8 cellular contexts compared by ENCODE assay signal in genomic region chr17:42275527-42276358, GRCh38. TPM values are rescaled to one million over a fixed set of nuclear protein-coding genes. Genes with fewer than 3 reads are reported as not detected.
DNase-seq lines count a peak whose midpoint lies in the region; ATAC-seq and TF ChIP-seq lines count a peak whose summit lies in the region.

No MANE protein-coding gene starts in this region.

- H3K27ac ChIP-seq in HUES6 (ENCODE audit: low read depth, low read length) (peak overlapping the region; percentile 15; the same call in 1 of the 2 replicates), thyroid gland (peak overlapping the region in 2 of 3 donors; percentile 10 to 85)

- ATAC-seq in GM19025 (IDR thresholded peaks at IDR 0.05; ENCODE audit: low read depth, unreplicated experiment) = peak; percentile 42

- peak overlapping the region; percentile 80 for H3K9ac ChIP-seq in HUES6 (ENCODE audit: low read length)
- H3K9ac ChIP-seq in endocrine pancreas (ENCODE audit: control insufficient read depth, insufficient read depth, low read length) = peak overlapping the region; percentile 94

- POLR2A ChIA-PET in AG04449 (lab: Yijun Ruan, JAX) = interaction anchor here (0.7 to 1.0 kb wide), 2 partner anchors 12 to 244 kb away, joined by 4 to 6 read pairs; partner anchors contain the start of gene STAT5A

- intact Hi-C loops in thyroid gland (cut with DNase I) = no loop called here

- DNase-seq in AG04449 (ENCODE audit: low read depth, low spot score) = no peak
- DNase-seq in activated CD4-positive, alpha-beta T cell treated with anti-CD3 and anti-CD28 coated beads for 48 hours = peak; percentile 41
- DNase-seq in myocyte (ENCODE audit: low read depth) = peak; percentile 27
- DNase-seq in thyroid gland = peak in 1 of 2 donors; percentile 5
- no peak for DNase-seq in OCI-M2 (lab: John Stamatoyannopoulos, UW; ENCODE audit: unreplicated experiment)

- WGBS in thyroid gland, 2 donors = 0 to 3% methylated on average over 14 to 26 of the region's 82 CpGs

- H3K36me3 ChIP-seq in HUES6 (ENCODE audit: control insufficient read depth, insufficient read depth, low read length) (no peaks in the 10 kb centered on the region), endocrine pancreas (ENCODE audit: control insufficient read depth, insufficient read depth, low read length) (no peaks in the 10 kb centered on the region), thyroid gland (no peaks in the 10 kb centered on the region)

- H3K27me3 ChIP-seq in HUES6 (ENCODE audit: control insufficient read depth, insufficient read depth, low read length) = no peaks in the 10 kb centered on the region
- H3K27me3 ChIP-seq in endocrine pancreas (ENCODE audit: control insufficient read depth, insufficient read depth, low read length) = no peaks in the 10 kb centered on the region
- H3K27me3 ChIP-seq in thyroid gland = no peaks in the 10 kb centered on the region

- no peak for TF ChIP-seq POLR2A in thyroid gland (IDR thresholded peaks at IDR 0.05)

- TF ChIP-seq CTCF in AG04449 (IDR thresholded peaks at IDR 0.05; ENCODE audit: insufficient read depth, low read length, missing control alignments) (no peak), thyroid gland (IDR thresholded peaks at IDR 0.05) (no peak)

- H3K4me3 ChIP-seq in AG04449 (ENCODE audit: low read depth, low read length) (peak overlapping the region; percentile 76), HUES6 (ENCODE audit: low read depth, low read length) (peak overlapping the region; percentile 81), endocrine pancreas (ENCODE audit: control insufficient read depth, insufficient read depth, low read length) (peak overlapping the region; percentile 80), thyroid gland (replicated peaks in 1 of 3) (peak overlapping the region; percentile 21 to 81 (median 50))

- CTCF ChIA-PET in AG04449 (lab: Yijun Ruan, JAX) = interaction anchor here (0.8 to 1.1 kb wide), 6 partner anchors 19 to 257 kb away, joined by 3 read pairs; no protein-coding TSS in a partner anchor

- H3K9me3 ChIP-seq in HUES6 (ENCODE audit: control insufficient read depth, insufficient read depth, low read depth, low read length) (no peaks in the 10 kb centered on the region), endocrine pancreas (ENCODE audit: control insufficient read depth, low read length) (no peaks in the 10 kb centered on the region), thyroid gland (no peaks in the 10 kb centered on the region)

- H3K4me1 ChIP-seq in HUES6 (ENCODE audit: control insufficient read depth, insufficient read depth, low read length) (peaks cover 45% of the 10 kb centered on the region), endocrine pancreas (ENCODE audit: control insufficient read depth, insufficient read depth, low read length) (peaks cover 27% of the 10 kb centered on the region), thyroid gland (peaks cover 4 to 15% of the 10 kb centered on the region in 2 donors)

RNA-seq across cellular contexts. Expression of gene STAT5B, which starts 0.4 kb away (rescaled TPM):
- total RNA-seq in myocyte (26.4 and 27.2 TPM in 2 replicates), thyroid gland (10 to 100 TPM; 57.6 to 72.6 (median 63.3) TPM)
- polyA plus RNA-seq in myocyte (2012) = 12.6 TPM

RNA-seq across cellular contexts. Expression of gene STAT5A, which starts 12.6 kb away (rescaled TPM):
- total RNA-seq in myocyte (7.3 and 13.5 TPM in 2 replicates), thyroid gland (10 to 100 TPM; 31.9 to 46.1 (median 34.0) TPM)
- polyA plus RNA-seq in myocyte (2012) = 4.4 TPM

Comparison
In these comparisons a context has a peak if more than half of its experiments do, and no peak if none do; other contexts are left out.
1. DNase-seq: peak in activated CD4-positive, alpha-beta T cell treated with anti-CD3 and anti-CD28 coated beads for 48 hours (single experiment) and myocyte (single experiment); none in AG04449 (single experiment) and OCI-M2 (single experiment).
2. Peak in every context shown above with its lines, with median percentiles within 50 percentile points of each other: H3K4me3 ChIP-seq.